8 cellular contexts compared by ENCODE assay signal in the genomic region with DNA sequence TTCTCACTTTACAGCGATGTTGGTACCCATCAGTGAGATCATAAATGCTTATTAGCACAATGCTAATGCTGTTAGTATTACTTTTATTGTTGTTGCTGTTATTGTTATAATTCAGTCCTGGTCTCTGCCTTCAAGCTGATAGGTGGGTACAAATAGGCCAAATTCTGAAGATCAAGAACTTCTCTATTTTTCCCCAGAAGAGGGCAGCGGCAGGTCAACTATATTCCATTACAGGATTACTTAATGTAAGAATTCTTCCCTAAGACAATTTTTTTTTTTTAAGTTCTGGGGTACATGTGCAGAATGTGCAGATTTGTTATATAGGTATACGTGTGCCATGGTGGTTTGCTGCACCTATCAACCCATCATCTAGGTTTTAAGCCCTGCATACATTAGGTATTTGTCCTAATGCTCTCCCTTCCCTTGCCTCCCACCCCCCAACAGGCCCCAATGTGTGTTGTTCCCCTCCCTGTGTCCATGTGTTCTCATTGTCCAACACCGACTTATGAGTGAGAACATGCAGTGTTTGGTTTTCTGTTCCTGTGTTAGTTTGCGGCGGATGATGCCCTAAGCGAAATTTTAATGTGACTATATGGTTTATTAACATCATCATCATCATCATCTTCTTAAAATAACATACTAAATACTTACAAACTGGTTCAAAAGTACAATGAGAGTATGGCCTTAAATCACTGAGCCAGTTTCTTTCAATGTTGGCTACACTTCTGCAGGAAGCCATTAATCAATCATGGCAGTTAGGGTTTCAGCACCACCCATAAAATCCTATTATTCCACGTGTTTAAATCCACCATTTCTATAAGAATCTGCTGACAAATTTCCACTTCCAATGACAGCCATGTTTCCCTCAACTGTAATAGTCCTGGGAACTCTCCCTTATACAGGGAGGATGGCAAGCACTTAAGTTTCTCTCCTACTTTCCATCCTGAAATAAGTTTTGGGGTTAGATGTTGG. TPM values are rescaled to one million over a fixed set of nuclear protein-coding genes. Genes with fewer than 3 reads are reported as not detected.
A peak's percentile ranks its signal among the peaks of the same experiment; 100 is the strongest.
DNase-seq lines count a peak whose midpoint lies in the region; TF ChIP-seq lines count a peak whose summit lies in the region.

No MANE protein-coding gene starts in this region.

- no peak for TF ChIP-seq EP300 in stomach (IDR thresholded peaks at IDR 0.05)

- no peak overlapping the region for H3K27ac ChIP-seq in stomach

- H3K9me3 ChIP-seq in stomach = no peaks in the 10 kb centered on the region

- no peaks in the 10 kb centered on the region for H3K27me3 ChIP-seq in stomach

- TF ChIP-seq POLR2A in stomach (IDR thresholded peaks at IDR 0.05) = no peak

- 74 to 83% (median 78%) methylated on average over 8 of the region's 8 CpGs for WGBS in stomach, 5 donors

- peaks cover 5 to 42% (median 38%) of the 10 kb centered on the region in 4 donors for H3K36me3 ChIP-seq in stomach

- DNase-seq in AG09319 (ENCODE audit: extremely low read depth, low read depth) = no peak
- peak; percentile 20 for DNase-seq in GM04504 (ENCODE audit: low read depth)
- peak; percentile 6 for DNase-seq in NCI-H82 treated with DMSO at 0.1 percent for 48 hours (lab: John Stamatoyannopoulos, UW; ENCODE audit: unreplicated experiment)
- DNase-seq in dermis blood vessel endothelial cell = peak; percentile 57
- peak; percentile 29 for DNase-seq in pons (ENCODE audit: low spot score)
- DNase-seq in hepatic stellate cell (ENCODE audit: low spot score) = no peak
- no peak for DNase-seq in stomach
- no peak for DNase-seq in foreskin melanocyte

- intact Hi-C loops in stomach (cut with DNase I; ENCODE audit: low total_unique reads) = loop anchor here (5.0 kb wide), 1 partner anchor 81 kb away; no protein-coding TSS in a partner anchor

- no peaks in the 10 kb centered on the region for H3K4me1 ChIP-seq in stomach

- no peak overlapping the region for H3K4me3 ChIP-seq in stomach

- peak; percentile 38 for TF ChIP-seq CTCF in AG09319 (IDR thresholded peaks at IDR 0.05; ENCODE audit: low read depth, low read length)
- TF ChIP-seq CTCF in stomach (IDR thresholded peaks at IDR 0.05) = peak in 3 of 7 experiments; percentile 13 to 35 (median 33)

RNA-seq across cellular contexts. Expression of gene SLC19A2, which starts 19.2 kb away (rescaled TPM):
- total RNA-seq in dermis blood vessel endothelial cell (3.7 and 3.9 TPM in 2 replicates), stomach (10 to 100 TPM; 12.5 to 84.3 (median 20.4) TPM)
- polyA plus RNA-seq in stomach = 10 to 100 TPM in 1 of 3 donors, 1 to 10 TPM in 2; 5.8 to 14.6 (median 6.6) TPM

RNA-seq across cellular contexts. Expression of gene CCDC181, which starts 39.3 kb away (rescaled TPM):
- total RNA-seq in dermis blood vessel endothelial cell (not detected in 2 replicates), stomach (under 1 TPM in 2 of 5 donors, not detected in 3; 0.73 to 0.87 TPM)
- 1 to 10 TPM in 2 of 3 donors, under 1 TPM in 1; 0.95 to 4.3 (median 1.9) TPM for polyA plus RNA-seq in stomach

Comparison
In these comparisons a context has a peak if more than half of its experiments do, and no peak if none do; other contexts are left out.
1. DNase-seq: peak in GM04504 (single experiment), NCI-H82 treated with DMSO at 0.1 percent for 48 hours (single experiment), dermis blood vessel endothelial cell (single experiment) and pons (single experiment); none in AG09319 (single experiment), hepatic stellate cell (single experiment), stomach (single experiment) and foreskin melanocyte (single experiment).